8 cellular contexts compared by ENCODE assay signal in the genomic region with DNA sequence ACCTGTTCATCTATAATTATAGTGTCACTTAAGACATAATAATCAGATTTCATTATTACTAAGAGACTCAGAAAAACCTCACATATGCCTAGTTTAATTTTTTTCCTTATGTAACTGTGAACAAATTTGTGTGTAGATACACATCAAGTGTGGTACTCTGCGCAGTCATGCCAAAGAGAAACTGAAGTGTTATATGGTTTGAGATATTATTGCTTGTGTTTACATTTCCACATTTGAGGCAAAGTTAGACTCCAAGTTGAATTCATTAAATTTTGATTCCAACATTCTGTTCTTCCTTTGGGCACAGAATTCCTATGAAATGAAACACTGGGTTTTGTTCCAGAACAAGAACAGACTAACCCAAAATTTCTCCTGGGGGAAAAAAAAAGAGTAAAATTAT. TPM values are rescaled to one million over a fixed set of nuclear protein-coding genes. Genes with fewer than 3 reads are reported as not detected.
A peak's percentile ranks its signal among the peaks of the same experiment; 100 is the strongest.
DNase-seq lines count a peak whose midpoint lies in the region; TF ChIP-seq lines count a peak whose summit lies in the region.

No MANE protein-coding gene starts in this region.

- no peak for DNase-seq in HAP-1 (ENCODE audit: low spot score in 2 of 2)
- DNase-seq in T-helper 2 cell treated with Interferon-gamma antibody and Interleukin-4, amounts not matched to agents 5 μg/mL and 100 μg/mL, for 36 hours (ENCODE audit: low spot score) = no peak
- no peak for DNase-seq in fibroblast of villous mesenchyme (ENCODE audit: low read depth)
- no peak for DNase-seq in NCI-H2029 (lab: John Stamatoyannopoulos, UW)
- DNase-seq in HEK293T (ENCODE audit: extremely low spot score) = no peak
- no peak for DNase-seq in anterior cingulate cortex (lab: John Stamatoyannopoulos, UW)
- DNase-seq in NCI-H446 treated with DMSO at 0.1 percent for 48 hours (lab: John Stamatoyannopoulos, UW) = no peak

- H3K36me3 Mint-ChIP-seq in T-helper 2 cell treated with Interferon-gamma antibody and Interleukin-4, amounts not matched to agents 5 μg/mL and 100 μg/mL, for 36 hours (ENCODE audit: low read depth) = peaks cover 47% of the 10 kb centered on the region

- H3K4me3 Mint-ChIP-seq in T-helper 2 cell treated with Interferon-gamma antibody and Interleukin-4, amounts not matched to agents 5 μg/mL and 100 μg/mL, for 36 hours = peak overlapping the region; percentile 88

- peak overlapping the region; percentile 90 to 98 (median 90) for H3K9ac ChIP-seq in skeletal muscle tissue (ENCODE audit: low read depth in 1 of 3, low read length in 3 of 3)

- CTCF ChIA-PET in HEK293T (lab: Yijun Ruan, JAX) = no interaction called here

- H3K9me3 ChIP-seq in HAP-1 (no peaks in the 10 kb centered on the region), skeletal muscle tissue (ENCODE audit: control insufficient read depth in 3 of 3, low read length in 3 of 3) (no peaks in the 10 kb centered on the region)

- POLR2A ChIA-PET in HEK293T (lab: Yijun Ruan, JAX) = no interaction called here

- no peaks in the 10 kb centered on the region for H3K27me3 Mint-ChIP-seq in T-helper 2 cell treated with Interferon-gamma antibody and Interleukin-4, amounts not matched to agents 5 μg/mL and 100 μg/mL, for 36 hours (ENCODE audit: low read depth)

- peak overlapping the region; percentile 97 for H3K27ac ChIP-seq in skeletal muscle tissue (ENCODE audit: low read depth, low read length)

- H3K36me3 ChIP-seq in HAP-1 (replicated peaks) (no peaks in the 10 kb centered on the region), skeletal muscle tissue (ENCODE audit: control insufficient read depth in 3 of 3, insufficient read depth in 3 of 3, low read length in 3 of 3) (peaks cover 0 to 5% (median 0%) of the 10 kb centered on the region in 3 donors)

- in situ Hi-C loops in HAP-1 (cut with MboI; ENCODE audit: low sequenced_read_pairs) = no loop called here

- no peak for TF ChIP-seq CTCF in fibroblast of villous mesenchyme (IDR thresholded peaks at IDR 0.05; ENCODE audit: insufficient read depth, low read depth, low read length)

- peaks cover 54% of the 10 kb centered on the region for H3K4me1 Mint-ChIP-seq in T-helper 2 cell treated with Interferon-gamma antibody and Interleukin-4, amounts not matched to agents 5 μg/mL and 100 μg/mL, for 36 hours (ENCODE audit: low read depth)

- H3K4me1 ChIP-seq in HAP-1 = peaks cover 42% of the 10 kb centered on the region
- peaks cover 20 to 37% (median 20%) of the 10 kb centered on the region in 3 donors for H3K4me1 ChIP-seq in skeletal muscle tissue (ENCODE audit: control insufficient read depth in 3 of 3, insufficient read depth in 3 of 3, low read length in 3 of 3)

- H3K27me3 ChIP-seq in HAP-1 (ENCODE audit: low read depth) (no peaks in the 10 kb centered on the region), skeletal muscle tissue (ENCODE audit: control insufficient read depth in 3 of 3, insufficient read depth in 3 of 3, low read length in 3 of 3) (no peaks in the 10 kb centered on the region)

- H3K4me3 ChIP-seq in HAP-1 = peak overlapping the region; percentile 60
- H3K4me3 ChIP-seq in fibroblast of villous mesenchyme (ENCODE audit: low read depth, low read length) = peak overlapping the region; percentile 69
- H3K4me3 ChIP-seq in skeletal muscle tissue (ENCODE audit: low read length in 3 of 3) = peak overlapping the region; percentile 84 to 96 (median 86)

- H3K9me3 Mint-ChIP-seq in T-helper 2 cell treated with Interferon-gamma antibody and Interleukin-4, amounts not matched to agents 5 μg/mL and 100 μg/mL, for 36 hours = no peaks in the 10 kb centered on the region

- peak overlapping the region; percentile 95 for H3K27ac Mint-ChIP-seq in T-helper 2 cell treated with Interferon-gamma antibody and Interleukin-4, amounts not matched to agents 5 μg/mL and 100 μg/mL, for 36 hours

TF ChIP-seq in HEK293T, 16 proteins besides CTCF, POLR2A, EP300 and RAD21:
- TF ChIP-seq TARDBP (IDR thresholded peaks at IDR 0.05) (no peak), HDGF (IDR thresholded peaks at IDR 0.05; ENCODE audit: borderline replicate concordance) (no peak), NFRKB (IDR thresholded peaks at IDR 0.05) (no peak), FOXM1 (IDR thresholded peaks at IDR 0.05; ENCODE audit: borderline replicate concordance) (no peak), SP1 (IDR thresholded peaks at IDR 0.05) (no peak), L3MBTL2 (conservative IDR thresholded peaks at IDR 0.05) (no peak), ARNT (IDR thresholded peaks at IDR 0.05) (no peak), FOXK2 (IDR thresholded peaks at IDR 0.05) (no peak), ELF4 (IDR thresholded peaks at IDR 0.05) (no peak), LEF1 (IDR thresholded peaks at IDR 0.05; ENCODE audit: borderline replicate concordance) (no peak), CTBP1 (IDR thresholded peaks at IDR 0.05; ENCODE audit: borderline replicate concordance) (no peak), BHLHE40 (IDR thresholded peaks at IDR 0.05; ENCODE audit: borderline replicate concordance) (no peak), SUZ12 (IDR thresholded peaks at IDR 0.05) (no peak), ZNF384 (IDR thresholded peaks at IDR 0.05) (no peak), FOXA1 (IDR thresholded peaks at IDR 0.05) (no peak)
- TF ChIP-seq, protein P1, sequence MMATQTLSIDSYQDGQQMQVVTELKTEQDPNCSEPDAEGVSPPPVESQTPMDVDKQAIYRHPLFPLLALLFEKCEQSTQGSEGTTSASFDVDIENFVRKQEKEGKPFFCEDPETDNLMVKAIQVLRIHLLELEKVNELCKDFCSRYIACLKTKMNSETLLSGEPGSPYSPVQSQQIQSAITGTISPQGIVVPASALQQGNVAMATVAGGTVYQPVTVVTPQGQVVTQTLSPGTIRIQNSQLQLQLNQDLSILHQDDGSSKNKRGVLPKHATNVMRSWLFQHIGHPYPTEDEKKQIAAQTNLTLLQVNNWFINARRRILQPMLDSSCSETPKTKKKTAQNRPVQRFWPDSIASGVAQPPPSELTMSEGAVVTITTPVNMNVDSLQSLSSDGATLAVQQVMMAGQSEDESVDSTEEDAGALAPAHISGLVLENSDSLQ (IDR thresholded peaks at IDR 0.05) = no peak

RNA-seq across cellular contexts. Expression of gene MBNL1, which starts 2.2 kb away (rescaled TPM):
- total RNA-seq in fibroblast of villous mesenchyme = 440 and 445 TPM in 2 replicates
- total RNA-seq in skeletal muscle tissue = 76.7 TPM
